Comparison of ENCODE assay signal across 8 cellular contexts in genomic region chr9:37266630-37267029, GRCh38.
"Had no signal": no experiment of that assay in that cellular context is flagged by ENCODE, and none has a peak within 500 bp of the region (broad histone marks: within the 10 kb centered on the region; RNA-seq: fewer than 3 reads in every experiment).

No MANE protein-coding gene starts in this region.

- H3K9me3 Mint-ChIP-seq: GM23338, H9, IgD-negative memory B cell had no signal

- H3K27ac ChIP-seq: HL-60 had no signal

- ATAC-seq: GM23338 had no signal

- DNase-seq: H9, HCEC 1CT, KG1 had no signal

- H2AFZ ChIP-seq: GM23338 had no signal

- H3K27ac Mint-ChIP-seq: GM23338, H9, IgD-negative memory B cell had no signal

- H3K27me3 Mint-ChIP-seq: IgD-negative memory B cell had no signal

- FAIRE-seq: H1, H54 had no signal

- H3K4me3 Mint-ChIP-seq: GM23338, H9 had no signal

- H3K4me3 ChIP-seq: GM23338 had no signal

- H3K4me2 ChIP-seq: GM23338 had no signal
